ENCODE assay signal across 8 cellular contexts in the genomic region with DNA sequence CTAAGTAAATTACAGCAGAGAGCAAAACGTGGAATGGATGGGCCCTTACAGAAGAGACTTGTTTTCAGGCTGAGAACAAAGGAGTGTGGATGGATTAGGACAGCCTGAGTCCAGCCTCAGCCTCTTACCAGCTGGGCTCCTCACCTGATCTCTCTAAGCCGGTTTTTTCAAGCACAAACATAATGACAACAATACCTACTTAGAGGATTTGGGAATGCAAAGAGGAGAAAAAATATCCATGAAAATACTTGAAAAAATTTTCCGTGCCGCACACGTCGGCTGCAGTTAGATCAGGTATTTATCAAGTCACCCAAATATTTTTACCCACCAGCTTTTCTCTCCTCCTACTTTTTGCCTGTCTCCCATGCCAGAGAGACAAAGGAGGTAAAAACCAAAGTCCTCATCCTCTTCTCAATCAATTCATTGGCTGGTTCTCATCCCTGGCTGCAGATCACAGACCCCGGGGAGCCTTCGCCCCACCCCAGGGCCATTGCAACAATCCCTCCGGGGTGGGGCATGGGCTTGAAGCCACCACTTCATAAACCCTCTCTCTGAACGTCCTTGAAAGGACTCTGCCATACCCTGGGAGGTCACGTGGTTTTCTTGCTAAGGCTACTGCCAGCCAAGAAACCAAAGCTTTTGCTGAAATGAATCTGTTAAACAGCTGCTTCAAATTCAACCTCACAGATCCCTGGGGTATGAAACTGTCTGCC. TPM values are rescaled to one million over a fixed set of nuclear protein-coding genes. Genes with fewer than 3 reads are reported as not detected.
DNase-seq lines count a peak whose midpoint lies in the region; ATAC-seq, FAIRE-seq and TF ChIP-seq lines count a peak whose summit lies in the region.

No MANE protein-coding gene starts in this region.

- no peak for FAIRE-seq in HTR-8/SVneo (lab: Jason Lieb, UNC)

- DNase-seq in AG08395 (ENCODE audit: low spot score) (peak; percentile 62), NCI-H1092 treated with DMSO at 0.1 percent for 48 hours (lab: John Stamatoyannopoulos, UW) (peak; percentile 93), astrocyte of the spinal cord (ENCODE audit: low read depth, low spot score) (peak; percentile 23), medulla oblongata (ENCODE audit: extremely low spot score) (peak; percentile 49), omental fat pad (ENCODE audit: low spot score) (no peak), GOT3 (lab: John Stamatoyannopoulos, UW) (no peak), HTR-8/SVneo (ENCODE audit: insufficient read length, low spot score) (no peak)

- in situ Hi-C loops in astrocyte of the spinal cord (cut with HindIII; ENCODE audit: low sequenced_read_pairs): no loop called here

- no peak overlapping the region for H3K4me3 ChIP-seq in astrocyte of the spinal cord (ENCODE audit: low read depth, low read length)

- TF ChIP-seq CTCF in astrocyte of the spinal cord (IDR thresholded peaks at IDR 0.05; ENCODE audit: low read depth, low read length) (no peak), omental fat pad (IDR thresholded peaks at IDR 0.05) (no peak)

- ATAC-seq in omental fat pad (ENCODE audit: low FRiP score): no peak
- no peak for ATAC-seq in GM21390 (IDR thresholded peaks at IDR 0.05; ENCODE audit: unreplicated experiment)

RNA-seq across cellular contexts. Expression of gene GTF2I, which starts 29.7 kb away (rescaled TPM):
- total RNA-seq in omental fat pad: 100 to 1,000 TPM; 119 to 178 (median 138) TPM

Comparison
In these comparisons a context has a peak if more than half of its experiments do, and no peak if none do; other contexts are left out.
1. DNase-seq: peak in AG08395 (single experiment), NCI-H1092 treated with DMSO at 0.1 percent for 48 hours (single experiment), astrocyte of the spinal cord (single experiment) and medulla oblongata (single experiment); none in omental fat pad (single experiment), GOT3 (single experiment) and HTR-8/SVneo (single experiment).